ENCODE assay signal across 17 cellular contexts in the genomic region with DNA sequence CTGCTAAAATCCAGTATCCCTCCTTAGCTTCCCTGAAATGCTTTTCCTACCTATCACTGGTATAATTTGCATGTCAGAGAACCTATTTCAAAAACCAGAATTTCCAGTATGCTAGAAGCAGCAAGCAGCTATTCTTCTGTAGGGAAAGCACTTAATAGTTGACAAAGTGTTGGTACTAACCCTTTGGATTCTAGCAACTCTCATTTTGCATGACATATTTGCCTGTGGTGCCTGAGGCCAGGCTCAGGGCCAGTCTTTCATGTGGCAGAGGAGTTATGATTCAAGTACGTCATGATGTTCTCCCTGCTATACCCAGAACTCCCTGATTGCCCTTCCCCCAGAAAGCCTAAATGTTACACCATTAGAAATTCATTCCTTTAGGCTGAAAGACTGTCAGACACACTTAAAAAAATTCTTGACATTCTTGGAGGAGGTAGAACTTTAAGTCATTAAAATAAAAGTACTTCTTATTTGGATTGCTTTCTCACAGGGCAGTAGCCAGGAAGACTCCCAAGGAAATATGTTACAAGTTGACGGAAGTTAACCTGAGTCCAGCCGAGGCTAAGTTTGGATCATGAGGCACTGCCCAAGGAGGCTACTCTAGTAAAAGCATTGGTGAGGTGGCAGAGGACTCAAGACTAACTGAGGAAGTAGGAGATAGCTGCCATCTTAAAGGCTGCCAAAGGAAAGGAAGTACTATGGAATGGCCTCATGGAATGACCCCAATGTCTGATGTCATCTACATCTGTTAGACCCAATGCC.
DNase-seq lines count a peak whose midpoint lies in the region; ATAC-seq and TF ChIP-seq lines count a peak whose summit lies in the region.
"Had no signal": no experiment of that assay in that cellular context is flagged by ENCODE, and none has a peak within 500 bp of the region (broad histone marks: within the 10 kb centered on the region; RNA-seq: fewer than 3 reads in every experiment).

No MANE protein-coding gene starts in this region.

- H3K27me3 Mint-ChIP-seq in mesothelial cell of epicardium (ENCODE audit: low read depth): peaks cover 11% of the 10 kb centered on the region
- H3K27me3 Mint-ChIP-seq in activated CD8-positive, alpha-beta T cell treated with anti-CD3 and anti-CD28 coated beads for 36 hours: no peaks in the 10 kb centered on the region

- no peaks in the 10 kb centered on the region for H3K36me3 ChIP-seq in OCI-LY7 (ENCODE audit: insufficient read depth, low read length)
- H3K36me3 ChIP-seq: BLaER1 treated with 17β-estradiol and CSF1 and Interleukin-3, amounts not matched to agents 10 nM and 100 nM had no signal

- no TSS peak for BruUV-seq in OCI-LY7 (replicated peaks; lab: Mats Ljungman, UMichigan)

- no peaks in the 10 kb centered on the region for H3K9me2 ChIP-seq in OCI-LY7 (ENCODE audit: insufficient read depth, low read length)

- no peaks in the 10 kb centered on the region for H4K20me1 ChIP-seq in OCI-LY7 (ENCODE audit: insufficient read depth, low read length)
- H4K20me1 ChIP-seq: BLaER1 treated with 17β-estradiol and CSF1 and Interleukin-3, amounts not matched to agents 10 nM and 100 nM had no signal

- no peak overlapping the region for H2AFZ ChIP-seq in OCI-LY7 (ENCODE audit: low read length)

- no peak overlapping the region for H3K4me3 Mint-ChIP-seq in mesothelial cell of epicardium
- no peak overlapping the region for H3K4me3 Mint-ChIP-seq in activated CD8-positive, alpha-beta T cell treated with anti-CD3 and anti-CD28 coated beads for 36 hours

- H3K9me3 ChIP-seq in OCI-LY7 (ENCODE audit: low read length): no peaks in the 10 kb centered on the region
- H3K9me3 ChIP-seq: BLaER1 treated with 17β-estradiol and CSF1 and Interleukin-3, amounts not matched to agents 10 nM and 100 nM had no signal

- no peak overlapping the region for H3K4me3 ChIP-seq in OCI-LY7 (ENCODE audit: low read depth, low read length, poor library complexity, severe bottlenecking)
- H3K4me3 ChIP-seq: BLaER1 treated with 17β-estradiol and CSF1 and Interleukin-3, amounts not matched to agents 10 nM and 100 nM had no signal

- DNase-seq in DMS53 (lab: John Stamatoyannopoulos, UW): peak; percentile 66
- DNase-seq in NCI-H1048 (lab: John Stamatoyannopoulos, UW): peak; percentile 41
- DNase-seq in iPS DF 19.7 (ENCODE audit: low read depth, low spot score): peak; percentile 28
- no peak for DNase-seq in mesothelial cell of epicardium (ENCODE audit: low spot score in 2 of 2, unreplicated experiment in 2 of 2)
- DNase-seq in OCI-LY7 (ENCODE audit: low spot score): no peak
- no peak for DNase-seq in activated CD8-positive, alpha-beta T cell treated with anti-CD3 and anti-CD28 coated beads for 36 hours
- DNase-seq: 8988T; EL; NCI-H146; NCI-H2081 treated with DMSO at 0.1 percent for 48 hours; NCI-H226; NCI-H526; NK-92 treated with Interleukin-12 subunit alpha and Interleukin-12 subunit beta, amount 100 ng/mL, for 24 hours had no signal

- peaks cover 5% of the 10 kb centered on the region for H3K9me3 Mint-ChIP-seq in mesothelial cell of epicardium
- peaks cover 6% of the 10 kb centered on the region for H3K9me3 Mint-ChIP-seq in activated CD8-positive, alpha-beta T cell treated with anti-CD3 and anti-CD28 coated beads for 36 hours

- H3K27ac Mint-ChIP-seq in mesothelial cell of epicardium: peak overlapping the region; percentile 83
- no peak overlapping the region for H3K27ac Mint-ChIP-seq in activated CD8-positive, alpha-beta T cell treated with anti-CD3 and anti-CD28 coated beads for 36 hours

- no peak for ATAC-seq in HG03442 (IDR thresholded peaks at IDR 0.05; ENCODE audit: unreplicated experiment)
- no peak for ATAC-seq in HG03457 (IDR thresholded peaks at IDR 0.05; ENCODE audit: unreplicated experiment)
- no peak for ATAC-seq in activated CD8-positive, alpha-beta T cell treated with anti-CD3 and anti-CD28 coated beads for 36 hours

- H3K4me1 ChIP-seq in OCI-LY7 (ENCODE audit: insufficient read depth, low read length, poor library complexity, severe bottlenecking): no peaks in the 10 kb centered on the region
- H3K4me1 ChIP-seq: BLaER1 treated with 17β-estradiol and CSF1 and Interleukin-3, amounts not matched to agents 10 nM and 100 nM had no signal

- TF ChIP-seq CTCF in mesothelial cell of epicardium (IDR thresholded peaks at IDR 0.05; ENCODE audit: unreplicated experiment): no peak
- no peak for TF ChIP-seq CTCF in OCI-LY7 (conservative IDR thresholded peaks at IDR 0.05; ENCODE audit: low read length)
- TF ChIP-seq CTCF in activated CD8-positive, alpha-beta T cell treated with anti-CD3 and anti-CD28 coated beads for 36 hours (IDR thresholded peaks at IDR 0.05): no peak

- no peak overlapping the region for H3K4me2 ChIP-seq in OCI-LY7 (ENCODE audit: low read length)
- H3K4me2 ChIP-seq: BLaER1 treated with 17β-estradiol and CSF1 and Interleukin-3, amounts not matched to agents 10 nM and 100 nM had no signal

- no peak overlapping the region for H3K27ac ChIP-seq in OCI-LY7 (ENCODE audit: low read depth, low read length, poor library complexity, severe bottlenecking)
- H3K27ac ChIP-seq: BLaER1 treated with 17β-estradiol and CSF1 and Interleukin-3, amounts not matched to agents 10 nM and 100 nM; RWPE1 had no signal

- H3K36me3 Mint-ChIP-seq in mesothelial cell of epicardium: no peaks in the 10 kb centered on the region
- no peaks in the 10 kb centered on the region for H3K36me3 Mint-ChIP-seq in activated CD8-positive, alpha-beta T cell treated with anti-CD3 and anti-CD28 coated beads for 36 hours (ENCODE audit: low read depth)

- intact Hi-C loops in OCI-LY7 (cut with micrococcal nuclease; ENCODE audit: unreplicated experiment): no loop called here
- intact Hi-C loops in activated CD8-positive, alpha-beta T cell treated with anti-CD3 and anti-CD28 coated beads for 36 hours (cut with micrococcal nuclease): no loop called here

- no peaks in the 10 kb centered on the region for H3K79me2 ChIP-seq in OCI-LY7 (ENCODE audit: insufficient read depth, low read depth, low read length)

- peaks cover 53% of the 10 kb centered on the region for H3K4me1 Mint-ChIP-seq in mesothelial cell of epicardium
- H3K4me1 Mint-ChIP-seq in activated CD8-positive, alpha-beta T cell treated with anti-CD3 and anti-CD28 coated beads for 36 hours (ENCODE audit: low read depth): no peaks in the 10 kb centered on the region

- POLR2A ChIA-PET in OCI-LY7 (lab: Charles Lee): no interaction called here
- POLR2A ChIA-PET in activated CD8-positive, alpha-beta T cell treated with anti-CD3 and anti-CD28 coated beads for 36 hours (lab: Charles Lee): no interaction called here

- CTCF ChIA-PET in OCI-LY7 (lab: Charles Lee; ENCODE audit: unreplicated experiment): no interaction called here
- CTCF ChIA-PET in activated CD8-positive, alpha-beta T cell treated with anti-CD3 and anti-CD28 coated beads for 36 hours (lab: Charles Lee): no interaction called here

Comparison
In these comparisons a context has a peak if more than half of its experiments do, and no peak if none do; other contexts are left out.
1. DNase-seq: peak in DMS53 (single experiment), NCI-H1048 (single experiment) and iPS DF 19.7 (single experiment); none in mesothelial cell of epicardium (0 of 2), OCI-LY7 (single experiment) and activated CD8-positive, alpha-beta T cell treated with anti-CD3 and anti-CD28 coated beads for 36 hours (single experiment).